In the genomic region with DNA sequence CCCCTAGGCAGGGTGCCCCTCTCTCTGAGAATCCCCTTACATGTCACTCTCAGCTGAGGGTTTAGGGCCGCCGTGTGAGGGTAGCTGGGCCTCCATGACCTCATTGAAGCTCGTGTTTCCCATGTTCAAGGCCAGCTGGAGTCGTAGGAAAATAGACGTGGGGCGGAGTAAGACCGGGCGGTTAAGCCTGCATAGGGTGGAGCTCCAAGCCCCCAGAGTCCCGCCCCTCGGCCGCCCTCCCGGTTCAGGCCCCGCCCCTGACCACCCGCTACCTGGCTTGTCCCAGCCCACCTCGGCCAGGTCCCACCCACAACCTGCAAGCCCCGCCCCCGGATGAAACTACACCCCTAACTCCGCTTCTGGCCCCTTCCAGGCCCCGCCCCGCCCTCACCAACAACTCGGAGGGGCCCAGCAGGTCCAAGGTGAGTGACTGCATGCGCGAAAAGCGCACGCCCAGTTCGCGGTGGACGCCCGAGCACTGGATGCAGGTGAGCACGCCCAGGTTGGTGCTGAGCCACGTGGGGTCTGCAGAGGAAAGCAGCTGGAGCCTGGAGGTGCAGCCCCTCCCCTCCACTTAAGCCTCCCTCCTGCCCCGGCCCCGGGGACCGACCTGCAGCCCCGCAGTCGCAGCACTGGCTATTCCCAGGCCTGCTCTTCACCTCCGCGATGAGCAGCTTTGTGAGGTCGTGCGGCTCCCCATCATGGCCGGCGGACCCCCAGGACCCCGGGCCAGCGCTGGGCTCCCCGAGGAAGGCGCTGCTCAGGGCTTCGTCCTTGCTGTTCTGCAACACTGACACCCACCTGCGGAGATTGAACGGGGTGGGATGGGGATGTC, we compare ENCODE assay signal across 10 cellular contexts. TPM values are rescaled to one million over a fixed set of nuclear protein-coding genes. Genes with fewer than 3 reads are reported as not detected.
DNase-seq lines count a peak whose midpoint lies in the region; ATAC-seq and TF ChIP-seq lines count a peak whose summit lies in the region.
"Had no signal": no experiment of that assay in that cellular context is flagged by ENCODE, and none has a peak within 500 bp of the region (broad histone marks: within the 10 kb centered on the region; RNA-seq: fewer than 3 reads in every experiment).

No MANE protein-coding gene starts in this region.

- ATAC-seq in T-cell (replicated peaks in 1 of 4) = peak; percentile 52 to 85 (median 66)
- ATAC-seq in natural killer cell = peak in 2 of 3 donors; percentile 28 to 59
- no peak for ATAC-seq in HG03159 (IDR thresholded peaks at IDR 0.05; ENCODE audit: unreplicated experiment)

- no peaks in the 10 kb centered on the region for H3K36me3 ChIP-seq in CD8-positive, alpha-beta memory T cell (ENCODE audit: insufficient read depth, low read length)
- H3K36me3 ChIP-seq in vagina = peaks cover 0 to 44% of the 10 kb centered on the region in 2 donors

- POLR2A ChIA-PET in CD8-positive, alpha-beta memory T cell (lab: Charles Lee) = no interaction called here
- POLR2A ChIA-PET in T-cell (lab: Charles Lee) = interaction anchor here in 1 of 2 donors (0.7 kb wide), 1 partner anchor 108 kb away, joined by 5 read pairs; no protein-coding TSS in a partner anchor

- CTCF ChIA-PET in CD8-positive, alpha-beta memory T cell (lab: Charles Lee) = no interaction called here
- CTCF ChIA-PET in T-cell (lab: Charles Lee) = no interaction called here

- no peak for TF ChIP-seq POLR2A in vagina (IDR thresholded peaks at IDR 0.05)

- no peaks in the 10 kb centered on the region for H3K4me1 ChIP-seq in CD8-positive, alpha-beta memory T cell (ENCODE audit: insufficient read depth, low read length)
- H3K4me1 ChIP-seq in vagina = no peaks in the 10 kb centered on the region

- peaks cover 5 to 9% of the 10 kb centered on the region in 2 donors for H3K27me3 Mint-ChIP-seq in CD8-positive, alpha-beta memory T cell
- H3K27me3 Mint-ChIP-seq in T-cell (no peaks in the 10 kb centered on the region), natural killer cell (ENCODE audit: low read depth in 2 of 2) (peaks cover 0 to 8% of the 10 kb centered on the region in 2 donors)

- H3K4me1 Mint-ChIP-seq in CD8-positive, alpha-beta memory T cell = no peaks in the 10 kb centered on the region
- H3K4me1 Mint-ChIP-seq in T-cell = no peaks in the 10 kb centered on the region
- no peaks in the 10 kb centered on the region for H3K4me1 Mint-ChIP-seq in natural killer cell

- no peaks in the 10 kb centered on the region for H3K36me3 Mint-ChIP-seq in CD8-positive, alpha-beta memory T cell
- no peaks in the 10 kb centered on the region for H3K36me3 Mint-ChIP-seq in T-cell
- no peaks in the 10 kb centered on the region for H3K36me3 Mint-ChIP-seq in natural killer cell
- H3K36me3 Mint-ChIP-seq: CD4-positive, alpha-beta memory T cell had no signal

- peak in 3 of 5 donors; percentile 38 to 59 (median 40) for DNase-seq in CD8-positive, alpha-beta memory T cell
- DNase-seq in T-cell (peak in 29 of 34 experiments; percentile 8 to 59 (median 30)), natural killer cell (no peak), vagina (ENCODE audit: extremely low spot score in 2 of 2) (no peak), NCI-H524 (lab: John Stamatoyannopoulos, UW) (no peak), NAMALWA (ENCODE audit: low spot score) (no peak)
- DNase-seq in effector CD8-positive, alpha-beta T cell (lab: John Stamatoyannopoulos, UW) = peak; percentile 58
- DNase-seq: NCI-H2171 had no signal

- TF ChIP-seq CTCF in natural killer cell (IDR thresholded peaks at IDR 0.05) (no peak), vagina (IDR thresholded peaks at IDR 0.05) (no peak)

- peak overlapping the region in 1 of 7 donors; percentile 76 for H3K4me3 Mint-ChIP-seq in CD8-positive, alpha-beta memory T cell
- H3K4me3 Mint-ChIP-seq in T-cell = no peak overlapping the region
- H3K4me3 Mint-ChIP-seq in natural killer cell = no peak overlapping the region

- no peaks in the 10 kb centered on the region for H3K9me3 ChIP-seq in CD8-positive, alpha-beta memory T cell (ENCODE audit: low read length)
- H3K9me3 ChIP-seq in vagina = no peaks in the 10 kb centered on the region

- H3K9me3 Mint-ChIP-seq in CD8-positive, alpha-beta memory T cell = no peaks in the 10 kb centered on the region
- H3K9me3 Mint-ChIP-seq in T-cell = no peaks in the 10 kb centered on the region
- no peaks in the 10 kb centered on the region for H3K9me3 Mint-ChIP-seq in natural killer cell
- H3K9me3 Mint-ChIP-seq: CD4-positive, alpha-beta memory T cell had no signal

- H3K27ac Mint-ChIP-seq in CD8-positive, alpha-beta memory T cell = no peak overlapping the region
- H3K27ac Mint-ChIP-seq in T-cell (no peak overlapping the region), natural killer cell (no peak overlapping the region)
- H3K27ac Mint-ChIP-seq: CD4-positive, alpha-beta memory T cell had no signal

- no peak overlapping the region for H3K27ac ChIP-seq in CD8-positive, alpha-beta memory T cell (ENCODE audit: low read depth, low read length)
- H3K27ac ChIP-seq in vagina = no peak overlapping the region

- H3K27me3 ChIP-seq in CD8-positive, alpha-beta memory T cell (ENCODE audit: insufficient read depth, low read length, poor library complexity, severe bottlenecking) = no peaks in the 10 kb centered on the region
- H3K27me3 ChIP-seq in vagina = no peaks in the 10 kb centered on the region

- H3K4me3 ChIP-seq in CD8-positive, alpha-beta memory T cell (ENCODE audit: low read length) = no peak overlapping the region
- no peak overlapping the region for H3K4me3 ChIP-seq in vagina

- intact Hi-C loops in natural killer cell (cut with micrococcal nuclease) = no loop called here
- intact Hi-C loops in vagina (cut with DNase I) = no loop called here

RNA-seq across cellular contexts. Expression of a gene that starts 12.2 kb away (rescaled TPM):
- 1 to 10 TPM; 1.4 to 1.7 TPM for total RNA-seq in CD8-positive, alpha-beta memory T cell
- 11.1 TPM for polyA plus RNA-seq in CD8-positive, alpha-beta memory T cell
- total RNA-seq in T-cell = 10 to 100 TPM; 16.1 to 39.9 (median 32.4) TPM
- total RNA-seq in natural killer cell = 1 to 10 TPM in 1 of 3 donors, under 1 TPM in 2; 0.75 to 1.5 (median 0.94) TPM
- total RNA-seq in vagina = 26.5 TPM

RNA-seq across cellular contexts. Expression of a gene that starts 47.2 kb away (rescaled TPM):
- under 1 TPM; 0.33 to 0.78 TPM for total RNA-seq in CD8-positive, alpha-beta memory T cell
- 0.62 TPM for polyA plus RNA-seq in CD8-positive, alpha-beta memory T cell
- 1 to 10 TPM; 1.2 to 2.8 (median 2.1) TPM for total RNA-seq in T-cell
- total RNA-seq in natural killer cell = under 1 TPM; 0.25 to 0.70 (median 0.59) TPM
- 79.1 TPM for total RNA-seq in vagina

Comparison
In these comparisons a context has a peak if more than half of its experiments do, and no peak if none do; other contexts are left out.
1. DNase-seq: peak in CD8-positive, alpha-beta memory T cell (3 of 5), T-cell (29 of 34) and effector CD8-positive, alpha-beta T cell (single experiment); none in natural killer cell (single experiment), vagina (0 of 2), NCI-H524 (0 of 2) and NAMALWA (single experiment).
2. RNA of a gene that starts 12.2 kb away (total RNA-seq): 16.1 to 39.9 TPM in T-cell and 26.5 TPM in vagina (single experiment); 1.4 to 1.7 TPM in CD8-positive, alpha-beta memory T cell and 0.75 to 1.5 TPM in natural killer cell; every median in the first group is over 4 times any median in the second.
3. RNA of a gene that starts 47.2 kb away (total RNA-seq): 79.1 TPM in vagina (single experiment); 1.2 to 2.8 TPM in T-cell, 0.33 to 0.78 TPM in CD8-positive, alpha-beta memory T cell and 0.25 to 0.70 TPM in natural killer cell; every median in the first group is over 10 times any median in the second.